In genomic region chr1:10052347-10052746, GRCh38 we compare ENCODE assay signal across 17 cellular contexts. TPM values are rescaled to one million over a fixed set of nuclear protein-coding genes. Genes with fewer than 3 reads are reported as not detected.
DNase-seq lines count a peak whose midpoint lies in the region; ATAC-seq and TF ChIP-seq lines count a peak whose summit lies in the region.
"Had no signal": no experiment of that assay in that cellular context is flagged by ENCODE, and none has a peak within 500 bp of the region (broad histone marks: within the 10 kb centered on the region; RNA-seq: fewer than 3 reads in every experiment).

No MANE protein-coding gene starts in this region.

- H3K27ac Mint-ChIP-seq in activated naive CD4-positive, alpha-beta T cell treated with anti-CD3 and anti-CD28 coated beads, Interleukin-2, amount 50 U/mL, for 24 hours = peak overlapping the region; percentile 30
- peak overlapping the region; percentile 20 for H3K27ac Mint-ChIP-seq in mesothelial cell of epicardium
- H3K27ac Mint-ChIP-seq: CD8-positive, alpha-beta T cell; GM23338 had no signal

- TF ChIP-seq CTCF in mesothelial cell of epicardium (IDR thresholded peaks at IDR 0.05; ENCODE audit: unreplicated experiment) = no peak

- no peaks in the 10 kb centered on the region for H3K9me3 Mint-ChIP-seq in activated naive CD4-positive, alpha-beta T cell treated with anti-CD3 and anti-CD28 coated beads, Interleukin-2, amount 50 U/mL, for 24 hours
- H3K9me3 Mint-ChIP-seq in mesothelial cell of epicardium = no peaks in the 10 kb centered on the region
- H3K9me3 Mint-ChIP-seq: CD8-positive, alpha-beta T cell; GM23338 had no signal

- no peaks in the 10 kb centered on the region for H3K27me3 Mint-ChIP-seq in activated naive CD4-positive, alpha-beta T cell treated with anti-CD3 and anti-CD28 coated beads, Interleukin-2, amount 50 U/mL, for 24 hours
- H3K27me3 Mint-ChIP-seq in mesothelial cell of epicardium (ENCODE audit: low read depth) = no peaks in the 10 kb centered on the region

- no peak overlapping the region for H3K4me3 Mint-ChIP-seq in activated naive CD4-positive, alpha-beta T cell treated with anti-CD3 and anti-CD28 coated beads, Interleukin-2, amount 50 U/mL, for 24 hours
- no peak overlapping the region for H3K4me3 Mint-ChIP-seq in mesothelial cell of epicardium
- H3K4me3 Mint-ChIP-seq: CD14-positive monocyte; CD8-positive, alpha-beta T cell; GM23338 had no signal

- peak overlapping the region; percentile 7 for H3K27ac ChIP-seq in substantia nigra (ENCODE audit: low read depth, low read length, poor library complexity, severe bottlenecking)
- H3K27ac ChIP-seq: 22Rv1 had no signal

- peak; percentile 44 for ATAC-seq in esophagus mucosa
- ATAC-seq: CD8-positive, alpha-beta T cell; GM23338 had no signal

- peaks cover 20% of the 10 kb centered on the region for H3K4me1 Mint-ChIP-seq in activated naive CD4-positive, alpha-beta T cell treated with anti-CD3 and anti-CD28 coated beads, Interleukin-2, amount 50 U/mL, for 24 hours
- peaks cover 4% of the 10 kb centered on the region for H3K4me1 Mint-ChIP-seq in mesothelial cell of epicardium

- no peak for DNase-seq in activated naive CD4-positive, alpha-beta T cell treated with anti-CD3 and anti-CD28 coated beads, Interleukin-2, amount 50 U/mL, for 16 hours
- DNase-seq in mesothelial cell of epicardium (ENCODE audit: low spot score in 2 of 2, unreplicated experiment in 2 of 2) (no peak), substantia nigra (lab: John Stamatoyannopoulos, UW) (no peak), NCI-H187 (lab: John Stamatoyannopoulos, UW) (no peak), ureter (ENCODE audit: low spot score) (no peak)
- DNase-seq: CD8-positive, alpha-beta T cell; COR-L47; DMS153; DMS79 treated with DMSO at 0.1 percent for 48 hours; EL; H7 had no signal

- peaks cover 12% of the 10 kb centered on the region for H3K36me3 Mint-ChIP-seq in activated naive CD4-positive, alpha-beta T cell treated with anti-CD3 and anti-CD28 coated beads, Interleukin-2, amount 50 U/mL, for 24 hours
- peaks cover 7% of the 10 kb centered on the region for H3K36me3 Mint-ChIP-seq in mesothelial cell of epicardium

RNA-seq across cellular contexts. Expression of gene UBE4B, which starts 19.6 kb away (rescaled TPM):
- total RNA-seq in esophagus mucosa (38.1 TPM), mesothelial cell of epicardium (61.3 to 64.5 TPM (median 63.7 TPM) in 3 replicates), ureter (41.8 TPM)

RNA-seq across cellular contexts. Expression of gene RBP7, which starts 55.3 kb away (rescaled TPM):
- 13.4 TPM for total RNA-seq in esophagus mucosa
- 1.3 to 2.3 TPM (median 2.2 TPM) in 3 replicates for total RNA-seq in mesothelial cell of epicardium
- 8.5 TPM for total RNA-seq in ureter
- total RNA-seq: A673; CD8-positive, alpha-beta T cell had no signal
